ENCODE assay signal across 8 cellular contexts in genomic region chr2:200525551-200525881, GRCh38. TPM values are rescaled to one million over a fixed set of nuclear protein-coding genes. Genes with fewer than 3 reads are reported as not detected.
A peak's percentile ranks its signal among the peaks of the same experiment; 100 is the strongest.
DNase-seq lines count a peak whose midpoint lies in the region; ATAC-seq and TF ChIP-seq lines count a peak whose summit lies in the region.

No MANE protein-coding gene starts in this region.

- no peaks in the 10 kb centered on the region for H3K9me3 Mint-ChIP-seq in T-cell

- H3K36me3 Mint-ChIP-seq in T-cell = no peaks in the 10 kb centered on the region

- no peak for TF ChIP-seq CTCF in GM12864 (IDR thresholded peaks at IDR 0.05; ENCODE audit: low read depth, low read length, missing control alignments)
- TF ChIP-seq CTCF in fibroblast of pulmonary artery (IDR thresholded peaks at IDR 0.05; ENCODE audit: low read length, missing control alignments) = no peak
- no peak for TF ChIP-seq CTCF in retinal pigment epithelial cell (conservative IDR thresholded peaks at IDR 0.05; ENCODE audit: low read depth, low read length)

- ATAC-seq in T-cell (replicated peaks in 1 of 4) = no peak

- H3K4me3 ChIP-seq in GM12864 (ENCODE audit: low read depth, low read length) (peak overlapping the region; percentile 63), fibroblast of pulmonary artery (replicated peaks; ENCODE audit: low read depth, low read length) (peak overlapping the region; percentile 93), retinal pigment epithelial cell (ENCODE audit: low read length) (peak overlapping the region; percentile 90)

- CTCF ChIA-PET in T-cell (lab: Charles Lee) = interaction anchor here (0.9 to 1.6 kb wide), 6 partner anchors 10 to 614 kb away, joined by 3 to 7 read pairs (median 4); partner anchors contain the start of genes C2orf69 (in 1 of the 2) and KCTD18 (in 1 of the 2)

- H3K4me1 Mint-ChIP-seq in T-cell = peaks cover 11 to 12% (median 11%) of the 10 kb centered on the region in 3 donors

- H3K4me3 Mint-ChIP-seq in T-cell = peak overlapping the region; percentile 91 to 96 (median 94)

- H3K27ac Mint-ChIP-seq in T-cell = peak overlapping the region; percentile 56 to 87

- POLR2A ChIA-PET in T-cell (lab: Charles Lee) = interaction anchor here (0.6 to 0.7 kb wide), 3 partner anchors 51 to 600 kb away, joined by 3 to 4 read pairs (median 3); no protein-coding TSS in a partner anchor

- DNase-seq in GM12864 (ENCODE audit: low read depth) (no peak), T-cell (no peak), fibroblast of pulmonary artery (ENCODE audit: low read depth) (no peak), retinal pigment epithelial cell (ENCODE audit: low read depth) (no peak), iPS-NIHi11 (ENCODE audit: low spot score) (no peak), HPDE6-E6E7 (ENCODE audit: extremely low spot score) (no peak), NCI-H82 (lab: John Stamatoyannopoulos, UW) (no peak)
- no peak for DNase-seq in activated CD4-positive, alpha-beta T cell treated with anti-CD3 and anti-CD28 coated beads, Interleukin-2, amount 50 U/mL, for 1 hour

- H3K27me3 Mint-ChIP-seq in T-cell = no peaks in the 10 kb centered on the region

RNA-seq across cellular contexts. Expression of gene SGO2, which starts 0.5 kb away (rescaled TPM):
- total RNA-seq in T-cell = 1 to 10 TPM; 1.2 to 4.9 (median 2.8) TPM

RNA-seq across cellular contexts. Expression of gene KCTD18, which starts 15.6 kb away (rescaled TPM):
- 10 to 100 TPM; 16.1 to 19.8 (median 19.1) TPM for total RNA-seq in T-cell
